In genomic region chr11:57667715-57668466, GRCh38 we compare ENCODE assay signal across 8 cellular contexts. TPM values are rescaled to one million over a fixed set of nuclear protein-coding genes. Genes with fewer than 3 reads are reported as not detected.
DNase-seq lines count a peak whose midpoint lies in the region; ATAC-seq and TF ChIP-seq lines count a peak whose summit lies in the region.

Gene ZDHHC5 (plus strand): TSS chr11:57668114. CDS start chr11:57673091, 4,977 bp downstream.

- peak; percentile 97 to 99 for DNase-seq in AML-193 (lab: John Stamatoyannopoulos, UW)
- peak; percentile 96 for DNase-seq in NCI-H510A (lab: John Stamatoyannopoulos, UW)
- peak; percentile 100 for DNase-seq in activated CD4-positive, alpha-beta T cell treated with anti-CD3 and anti-CD28 coated beads for 1 hour
- peak; percentile 99 for DNase-seq in cerebellum (ENCODE audit: low spot score)
- peak; percentile 95 for DNase-seq in kidney epithelial cell (ENCODE audit: low read depth)
- DNase-seq in stimulated activated CD4-positive, alpha-beta T cell treated with anti-CD3 and anti-CD28 coated beads, Interleukin-15, amount 100 ng/mL, for 48 hours (ENCODE audit: low read depth in 2 of 2), result peak; percentile 98 to 99

- no peak for TF ChIP-seq CTCF in kidney epithelial cell (IDR thresholded peaks at IDR 0.05; ENCODE audit: insufficient read depth, low read length, poor library complexity, severe bottlenecking)

- H3K27me3 ChIP-seq in kidney epithelial cell (ENCODE audit: control insufficient read depth, insufficient read depth, low read length), result no peaks in the 10 kb centered on the region

- H3K4me3 ChIP-seq in kidney epithelial cell (ENCODE audit: low read depth, low read length), result peak within 1 kb of the TSS; percentile 90

- peak; percentile 78 for ATAC-seq in GM19043 (IDR thresholded peaks at IDR 0.05; ENCODE audit: low read depth, unreplicated experiment)
- peak; percentile 77 for ATAC-seq in HG03378 (IDR thresholded peaks at IDR 0.05; ENCODE audit: unreplicated experiment)

- no peaks in the 10 kb centered on the region for H3K36me3 ChIP-seq in kidney epithelial cell (ENCODE audit: control insufficient read depth, insufficient read depth, low read length)

RNA-seq across cellular contexts. Expression of gene ZDHHC5, which starts in this region (rescaled TPM):
- total RNA-seq in cerebellum (23.0 TPM), kidney epithelial cell (62.4 and 69.2 TPM in 2 replicates)

Comparison
In these comparisons a context has a peak if more than half of its experiments do, and no peak if none do; other contexts are left out.
1. Peak in every context shown above with its lines: DNase-seq, ATAC-seq and H3K4me3 ChIP-seq.